Comparison of ENCODE assay signal across 1 cellular context in the genomic region with DNA sequence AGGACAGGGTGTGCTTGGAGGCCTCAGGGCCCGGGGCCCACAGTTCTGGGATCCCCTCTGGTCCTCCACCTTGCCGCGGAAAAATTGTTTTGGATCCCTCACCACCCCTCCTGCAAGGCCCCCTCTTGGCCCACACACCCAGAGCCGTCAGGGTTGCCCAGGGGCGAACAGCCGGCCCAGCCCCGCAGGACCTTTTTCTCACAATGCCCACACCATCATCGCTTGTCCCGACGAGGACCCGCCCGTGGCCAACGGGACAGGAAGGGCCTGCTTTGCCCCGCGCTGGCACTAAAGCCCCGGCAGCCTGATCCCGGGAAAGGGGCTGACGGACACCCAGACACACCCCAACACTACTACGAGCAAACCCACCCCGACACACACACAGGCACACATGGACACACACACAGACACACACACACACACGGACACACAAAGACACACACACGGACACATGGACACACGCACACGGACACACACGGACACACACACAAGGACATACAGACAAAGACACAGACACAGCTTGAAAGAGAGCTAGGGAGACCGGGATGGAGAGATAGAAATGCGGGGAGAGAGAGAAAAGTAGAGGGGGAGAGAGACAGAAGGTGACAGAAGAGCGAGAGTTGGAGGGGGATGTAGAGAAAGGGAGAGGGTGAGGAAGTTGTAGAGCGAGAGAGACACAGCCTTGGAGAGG.
TF ChIP-seq lines count a peak whose summit lies in the region.

No MANE protein-coding gene starts in this region.

TF ChIP-seq in SK-N-SH, 30 proteins besides CTCF, POLR2A, EP300 and RAD21:
- TF ChIP-seq, protein P1, sequence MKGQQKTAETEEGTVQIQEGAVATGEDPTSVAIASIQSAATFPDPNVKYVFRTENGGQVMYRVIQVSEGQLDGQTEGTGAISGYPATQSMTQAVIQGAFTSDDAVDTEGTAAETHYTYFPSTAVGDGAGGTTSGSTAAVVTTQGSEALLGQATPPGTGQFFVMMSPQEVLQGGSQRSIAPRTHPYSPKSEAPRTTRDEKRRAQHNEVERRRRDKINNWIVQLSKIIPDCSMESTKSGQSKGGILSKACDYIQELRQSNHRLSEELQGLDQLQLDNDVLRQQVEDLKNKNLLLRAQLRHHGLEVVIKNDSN (IDR thresholded peaks at IDR 0.05; ENCODE audit: borderline replicate concordance, low read depth) = no peak
- TF ChIP-seq JUND (IDR thresholded peaks at IDR 0.05) (no peak), POLR2AphosphoS5 (IDR thresholded peaks at IDR 0.05; ENCODE audit: low read depth, low read length) (no peak), ZBTB33 (IDR thresholded peaks at IDR 0.05; ENCODE audit: borderline replicate concordance, low read depth) (no peak), EZH2phosphoT487 (IDR thresholded peaks at IDR 0.05; ENCODE audit: borderline replicate concordance, low read depth) (no peak), TAF1 (IDR thresholded peaks at IDR 0.05; ENCODE audit: borderline replicate concordance, low read depth, low read length) (no peak), RXRA (IDR thresholded peaks at IDR 0.05; ENCODE audit: borderline replicate concordance, low read depth) (no peak), ELF1 (IDR thresholded peaks at IDR 0.05) (no peak), CHD2 (IDR thresholded peaks at IDR 0.05; ENCODE audit: low read length, partially characterized antibody) (no peak), RCOR1 (IDR thresholded peaks at IDR 0.05; ENCODE audit: low read length) (no peak), SIN3A (IDR thresholded peaks at IDR 0.05; ENCODE audit: borderline replicate concordance, low read depth, low read length) (no peak)
- TF ChIP-seq, protein P2, sequence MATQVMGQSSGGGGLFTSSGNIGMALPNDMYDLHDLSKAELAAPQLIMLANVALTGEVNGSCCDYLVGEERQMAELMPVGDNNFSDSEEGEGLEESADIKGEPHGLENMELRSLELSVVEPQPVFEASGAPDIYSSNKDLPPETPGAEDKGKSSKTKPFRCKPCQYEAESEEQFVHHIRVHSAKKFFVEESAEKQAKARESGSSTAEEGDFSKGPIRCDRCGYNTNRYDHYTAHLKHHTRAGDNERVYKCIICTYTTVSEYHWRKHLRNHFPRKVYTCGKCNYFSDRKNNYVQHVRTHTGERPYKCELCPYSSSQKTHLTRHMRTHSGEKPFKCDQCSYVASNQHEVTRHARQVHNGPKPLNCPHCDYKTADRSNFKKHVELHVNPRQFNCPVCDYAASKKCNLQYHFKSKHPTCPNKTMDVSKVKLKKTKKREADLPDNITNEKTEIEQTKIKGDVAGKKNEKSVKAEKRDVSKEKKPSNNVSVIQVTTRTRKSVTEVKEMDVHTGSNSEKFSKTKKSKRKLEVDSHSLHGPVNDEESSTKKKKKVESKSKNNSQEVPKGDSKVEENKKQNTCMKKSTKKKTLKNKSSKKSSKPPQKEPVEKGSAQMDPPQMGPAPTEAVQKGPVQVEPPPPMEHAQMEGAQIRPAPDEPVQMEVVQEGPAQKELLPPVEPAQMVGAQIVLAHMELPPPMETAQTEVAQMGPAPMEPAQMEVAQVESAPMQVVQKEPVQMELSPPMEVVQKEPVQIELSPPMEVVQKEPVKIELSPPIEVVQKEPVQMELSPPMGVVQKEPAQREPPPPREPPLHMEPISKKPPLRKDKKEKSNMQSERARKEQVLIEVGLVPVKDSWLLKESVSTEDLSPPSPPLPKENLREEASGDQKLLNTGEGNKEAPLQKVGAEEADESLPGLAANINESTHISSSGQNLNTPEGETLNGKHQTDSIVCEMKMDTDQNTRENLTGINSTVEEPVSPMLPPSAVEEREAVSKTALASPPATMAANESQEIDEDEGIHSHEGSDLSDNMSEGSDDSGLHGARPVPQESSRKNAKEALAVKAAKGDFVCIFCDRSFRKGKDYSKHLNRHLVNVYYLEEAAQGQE (IDR thresholded peaks at IDR 0.05; ENCODE audit: low read depth, low read length) = no peak
- TF ChIP-seq, protein P3, sequence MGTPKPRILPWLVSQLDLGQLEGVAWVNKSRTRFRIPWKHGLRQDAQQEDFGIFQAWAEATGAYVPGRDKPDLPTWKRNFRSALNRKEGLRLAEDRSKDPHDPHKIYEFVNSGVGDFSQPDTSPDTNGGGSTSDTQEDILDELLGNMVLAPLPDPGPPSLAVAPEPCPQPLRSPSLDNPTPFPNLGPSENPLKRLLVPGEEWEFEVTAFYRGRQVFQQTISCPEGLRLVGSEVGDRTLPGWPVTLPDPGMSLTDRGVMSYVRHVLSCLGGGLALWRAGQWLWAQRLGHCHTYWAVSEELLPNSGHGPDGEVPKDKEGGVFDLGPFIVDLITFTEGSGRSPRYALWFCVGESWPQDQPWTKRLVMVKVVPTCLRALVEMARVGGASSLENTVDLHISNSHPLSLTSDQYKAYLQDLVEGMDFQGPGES (IDR thresholded peaks at IDR 0.05; ENCODE audit: low read depth, low read length) = no peak
- TF ChIP-seq, protein P4, sequence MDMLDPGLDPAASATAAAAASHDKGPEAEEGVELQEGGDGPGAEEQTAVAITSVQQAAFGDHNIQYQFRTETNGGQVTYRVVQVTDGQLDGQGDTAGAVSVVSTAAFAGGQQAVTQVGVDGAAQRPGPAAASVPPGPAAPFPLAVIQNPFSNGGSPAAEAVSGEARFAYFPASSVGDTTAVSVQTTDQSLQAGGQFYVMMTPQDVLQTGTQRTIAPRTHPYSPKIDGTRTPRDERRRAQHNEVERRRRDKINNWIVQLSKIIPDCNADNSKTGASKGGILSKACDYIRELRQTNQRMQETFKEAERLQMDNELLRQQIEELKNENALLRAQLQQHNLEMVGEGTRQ (IDR thresholded peaks at IDR 0.05; ENCODE audit: borderline replicate concordance, low read depth, low read length) = no peak
